9 cellular contexts compared by ENCODE assay signal in the genomic region with DNA sequence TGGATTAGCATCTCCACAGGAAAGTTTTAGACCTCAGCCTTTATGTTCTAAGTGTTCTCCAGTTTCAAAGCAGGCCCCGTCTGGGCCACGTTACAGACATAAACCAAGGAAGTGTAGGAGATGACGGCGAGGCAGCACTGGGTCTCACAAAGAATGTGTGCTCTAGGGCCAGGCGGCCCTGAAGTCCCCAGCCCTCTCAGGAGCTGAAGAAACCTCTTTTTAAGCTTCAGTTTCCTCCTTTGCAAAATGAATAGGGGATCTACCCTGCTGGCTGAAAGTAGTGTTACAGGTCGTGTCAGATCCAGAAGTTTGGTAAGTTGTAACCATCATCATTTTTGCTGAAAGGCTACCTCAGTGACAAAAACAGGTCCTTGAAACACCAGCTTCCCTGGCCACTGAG.
DNase-seq lines count a peak whose midpoint lies in the region; ATAC-seq, FAIRE-seq and TF ChIP-seq lines count a peak whose summit lies in the region.
"Had no signal": no experiment of that assay in that cellular context is flagged by ENCODE, and none has a peak within 500 bp of the region (broad histone marks: within the 10 kb centered on the region; RNA-seq: fewer than 3 reads in every experiment).

No MANE protein-coding gene starts in this region.

- peaks cover 97% of the 10 kb centered on the region for H3K79me2 ChIP-seq in keratinocyte (ENCODE audit: control insufficient read depth, insufficient read depth, low read length)

- no peak for FAIRE-seq in keratinocyte (lab: Jason Lieb, UNC)

- dilution Hi-C loops in keratinocyte (cut with MboI; ENCODE audit: extremely low pct_ligation_motif_present, low sequenced_read_pairs), result no loop called here

- no peak overlapping the region for H3K4me2 ChIP-seq in keratinocyte (ENCODE audit: control insufficient read depth, extremely low read depth, insufficient read depth, low read depth, low read length)

- ATAC-seq in GM21825 (IDR thresholded peaks at IDR 0.05; ENCODE audit: unreplicated experiment), result peak; percentile 59
- no peak for ATAC-seq in HG03097 (IDR thresholded peaks at IDR 0.05; ENCODE audit: low FRiP score, unreplicated experiment)

- no peak overlapping the region for H3K9ac ChIP-seq in keratinocyte (ENCODE audit: control insufficient read depth, extremely low read depth, insufficient read depth, low read length)

- H3K27me3 ChIP-seq in keratinocyte (ENCODE audit: control insufficient read depth, extremely low read depth, insufficient read depth, low read length), result no peaks in the 10 kb centered on the region

- peaks cover 6% of the 10 kb centered on the region for H3K9me1 ChIP-seq in keratinocyte (ENCODE audit: control insufficient read depth, extremely low read depth, insufficient read depth, low read length)

- CTCF ChIA-PET in RWPE1 (lab: Yijun Ruan, JAX), result interaction anchor here (0.6 kb wide), 1 partner anchor 79 kb away, joined by 3 read pairs; no protein-coding TSS in a partner anchor

- POLR2A ChIA-PET in RWPE1 (lab: Yijun Ruan, JAX; ENCODE audit: low non-redundant PET), result no interaction called here

- DNase-seq in ELF-1 (ENCODE audit: low read depth, low spot score) (peak; percentile 65), RWPE1 (ENCODE audit: low spot score) (no peak), keratinocyte (ENCODE audit: low read depth, low spot score) (no peak), SW480 (ENCODE audit: low spot score) (no peak), cerebellum (ENCODE audit: low spot score) (no peak), inferior parietal cortex (ENCODE audit: extremely low spot score) (no peak)
- DNase-seq: naive B cell had no signal

- H4K20me1 ChIP-seq in keratinocyte (ENCODE audit: control insufficient read depth, extremely low read depth, insufficient read depth, low read length), result peaks cover 29% of the 10 kb centered on the region

- no peaks in the 10 kb centered on the region for H3K9me3 ChIP-seq in keratinocyte (ENCODE audit: control insufficient read depth, low read depth, low read length)

- H3K36me3 ChIP-seq in keratinocyte (ENCODE audit: control insufficient read depth in 2 of 2, extremely low read depth in 1 of 2, insufficient read depth in 2 of 2, low read length in 2 of 2), result peaks cover 0 to 1% of the 10 kb centered on the region in 2 experiments

- H3K27ac ChIP-seq in RWPE1 (peak overlapping the region; percentile 59), keratinocyte (ENCODE audit: control insufficient read depth, insufficient read depth, low read length) (no peak overlapping the region)

- H3K4me1 ChIP-seq in keratinocyte (ENCODE audit: control insufficient read depth, extremely low read depth, insufficient read depth, low read length), result peaks cover 40% of the 10 kb centered on the region

- no peak overlapping the region for H3K4me3 ChIP-seq in keratinocyte (ENCODE audit: control insufficient read depth in 2 of 3, extremely low read depth in 1 of 3, insufficient read depth in 2 of 3, low read depth in 1 of 3, low read length in 3 of 3)

- TF ChIP-seq CTCF in RWPE1 (conservative IDR thresholded peaks at IDR 0.05; ENCODE audit: low read depth) (0 out of 2 replicates have a peak, but pooled peaks have one; percentile 7), keratinocyte (optimal IDR thresholded peaks at IDR 0.05 in 1 of 3, IDR thresholded peaks at IDR 0.05 in 1 of 3, conservative IDR thresholded peaks at IDR 0.05 in 1 of 3; ENCODE audit: extremely low read depth in 1 of 3, insufficient read depth in 2 of 3, low read length in 3 of 3) (peak in 2 of 3 experiments; percentile 26 to 34)

- H2AFZ ChIP-seq in keratinocyte (ENCODE audit: control insufficient read depth, low read length), result no peak overlapping the region
